In the genomic region with DNA sequence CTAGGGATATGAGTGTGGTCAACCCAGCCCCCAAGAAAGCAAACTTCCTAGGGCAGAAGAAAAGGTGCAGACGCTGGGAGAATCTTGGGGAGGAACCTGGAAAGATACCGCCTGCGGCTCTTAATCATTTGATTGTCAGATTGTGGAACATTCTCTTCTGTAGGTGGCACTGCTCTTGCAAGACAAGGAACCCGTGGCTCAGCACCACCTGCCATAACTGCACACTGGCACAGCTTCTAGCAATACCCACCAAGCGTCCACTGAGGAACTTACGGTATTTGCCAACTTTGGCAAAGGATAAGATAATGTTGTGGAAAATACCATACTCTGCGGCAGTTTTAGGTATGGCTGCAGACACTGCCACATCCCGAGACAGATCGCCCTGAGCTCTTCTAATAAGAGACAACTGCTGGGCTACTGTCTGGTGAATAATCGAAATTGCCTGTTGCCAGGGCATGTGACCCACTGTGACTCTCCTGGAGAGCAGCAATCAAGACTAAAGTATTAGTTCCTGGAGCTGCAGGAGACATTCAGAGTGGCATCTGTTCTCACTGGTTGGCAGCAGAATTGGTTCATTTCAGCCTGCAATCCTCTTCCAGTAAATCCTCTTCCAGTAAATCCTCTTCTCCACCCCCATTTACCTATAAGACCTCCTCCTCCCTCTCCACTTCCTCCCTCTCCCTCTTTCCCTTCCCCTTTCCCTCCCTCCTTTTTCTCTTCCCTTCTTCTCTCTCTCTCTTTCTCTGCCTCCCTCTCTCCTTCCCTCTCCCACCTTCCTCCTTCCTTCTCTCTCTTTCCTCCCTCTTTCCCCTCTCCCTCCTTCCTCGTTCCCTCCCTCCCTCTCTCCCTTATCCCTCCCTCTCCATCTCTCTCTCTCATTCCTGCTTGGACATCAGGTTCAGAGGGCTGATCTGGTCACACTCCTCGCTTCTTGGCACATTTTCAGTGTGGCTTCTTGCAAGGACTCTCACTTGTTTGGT, we compare ENCODE assay signal across 1 cellular context.
TF ChIP-seq lines count a peak whose summit lies in the region.

No MANE protein-coding gene starts in this region.

TF ChIP-seq in HEK293, 187 proteins besides CTCF, POLR2A, EP300 and RAD21 (continued from another document and continues in another):
- TF ChIP-seq TSHZ1 (tag by site-specific recombination; IDR thresholded peaks at IDR 0.05; ENCODE audit: borderline replicate concordance) (no peak), ZNF112 (tag by site-specific recombination; IDR thresholded peaks at IDR 0.05) (no peak), ZNF449 (tag by site-specific recombination; IDR thresholded peaks at IDR 0.05) (no peak), ZNF530 (tag by site-specific recombination; IDR thresholded peaks at IDR 0.05; ENCODE audit: low read depth) (no peak), ZNF157 (tag by site-specific recombination; IDR thresholded peaks at IDR 0.05) (peak; percentile 27; the same call in 1 of the 2 replicates), SALL2 (tag by site-specific recombination; IDR thresholded peaks at IDR 0.05; ENCODE audit: borderline replicate concordance) (no peak), ZNF692 (tag by site-specific recombination; IDR thresholded peaks at IDR 0.05) (no peak), GLI4 (tag by site-specific recombination; IDR thresholded peaks at IDR 0.05) (no peak), ZNF133 (tag by site-specific recombination; IDR thresholded peaks at IDR 0.05) (no peak), ZNF677 (tag by site-specific recombination; IDR thresholded peaks at IDR 0.05) (no peak), ZNF140 (tag by site-specific recombination; IDR thresholded peaks at IDR 0.05) (no peak), ZNF391 (tag by site-specific recombination; IDR thresholded peaks at IDR 0.05; ENCODE audit: borderline replicate concordance, low read depth) (no peak), ZNF639 (tag by site-specific recombination; IDR thresholded peaks at IDR 0.05) (no peak), ZNF596 (tag by site-specific recombination; IDR thresholded peaks at IDR 0.05) (no peak), ZNF626 (tag by site-specific recombination; IDR thresholded peaks at IDR 0.05) (no peak), ZBTB11 (tag by site-specific recombination; conservative IDR thresholded peaks at IDR 0.05; ENCODE audit: low read depth) (no peak), ZNF366 (tag by site-specific recombination; conservative IDR thresholded peaks at IDR 0.05) (peak; percentile 89), PRDM4 (tag by site-specific recombination; IDR thresholded peaks at IDR 0.05) (no peak), ZNF660 (tag by site-specific recombination; IDR thresholded peaks at IDR 0.05) (no peak), ZBTB1 (tag by site-specific recombination; IDR thresholded peaks at IDR 0.05) (no peak), PRDM1 (tag by site-specific recombination; IDR thresholded peaks at IDR 0.05) (peak; percentile 62; the same call in 1 of the 2 replicates)
- TF ChIP-seq, protein P1, sequence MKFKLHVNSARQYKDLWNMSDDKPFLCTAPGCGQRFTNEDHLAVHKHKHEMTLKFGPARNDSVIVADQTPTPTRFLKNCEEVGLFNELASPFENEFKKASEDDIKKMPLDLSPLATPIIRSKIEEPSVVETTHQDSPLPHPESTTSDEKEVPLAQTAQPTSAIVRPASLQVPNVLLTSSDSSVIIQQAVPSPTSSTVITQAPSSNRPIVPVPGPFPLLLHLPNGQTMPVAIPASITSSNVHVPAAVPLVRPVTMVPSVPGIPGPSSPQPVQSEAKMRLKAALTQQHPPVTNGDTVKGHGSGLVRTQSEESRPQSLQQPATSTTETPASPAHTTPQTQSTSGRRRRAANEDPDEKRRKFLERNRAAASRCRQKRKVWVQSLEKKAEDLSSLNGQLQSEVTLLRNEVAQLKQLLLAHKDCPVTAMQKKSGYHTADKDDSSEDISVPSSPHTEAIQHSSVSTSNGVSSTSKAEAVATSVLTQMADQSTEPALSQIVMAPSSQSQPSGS (tag by site-specific recombination; IDR thresholded peaks at IDR 0.05; ENCODE audit: low read depth), result no peak
- TF ChIP-seq, protein P2, sequence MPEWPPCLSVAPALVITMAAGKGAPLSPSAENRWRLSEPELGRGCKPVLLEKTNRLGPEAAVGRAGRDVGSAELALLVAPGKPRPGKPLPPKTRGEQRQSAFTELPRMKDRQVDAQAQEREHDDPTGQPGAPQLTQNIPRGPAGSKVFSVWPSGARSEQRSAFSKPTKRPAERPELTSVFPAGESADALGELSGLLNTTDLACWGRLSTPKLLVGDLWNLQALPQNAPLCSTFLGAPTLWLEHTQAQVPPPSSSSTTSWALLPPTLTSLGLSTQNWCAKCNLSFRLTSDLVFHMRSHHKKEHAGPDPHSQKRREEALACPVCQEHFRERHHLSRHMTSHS (tag by site-specific recombination; IDR thresholded peaks at IDR 0.05), result no peak
- TF ChIP-seq, protein P3, sequence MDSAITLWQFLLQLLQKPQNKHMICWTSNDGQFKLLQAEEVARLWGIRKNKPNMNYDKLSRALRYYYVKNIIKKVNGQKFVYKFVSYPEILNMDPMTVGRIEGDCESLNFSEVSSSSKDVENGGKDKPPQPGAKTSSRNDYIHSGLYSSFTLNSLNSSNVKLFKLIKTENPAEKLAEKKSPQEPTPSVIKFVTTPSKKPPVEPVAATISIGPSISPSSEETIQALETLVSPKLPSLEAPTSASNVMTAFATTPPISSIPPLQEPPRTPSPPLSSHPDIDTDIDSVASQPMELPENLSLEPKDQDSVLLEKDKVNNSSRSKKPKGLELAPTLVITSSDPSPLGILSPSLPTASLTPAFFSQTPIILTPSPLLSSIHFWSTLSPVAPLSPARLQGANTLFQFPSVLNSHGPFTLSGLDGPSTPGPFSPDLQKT (IDR thresholded peaks at IDR 0.05; ENCODE audit: borderline replicate concordance, low read depth, low read length), result no peak
- TF ChIP-seq, protein P4, sequence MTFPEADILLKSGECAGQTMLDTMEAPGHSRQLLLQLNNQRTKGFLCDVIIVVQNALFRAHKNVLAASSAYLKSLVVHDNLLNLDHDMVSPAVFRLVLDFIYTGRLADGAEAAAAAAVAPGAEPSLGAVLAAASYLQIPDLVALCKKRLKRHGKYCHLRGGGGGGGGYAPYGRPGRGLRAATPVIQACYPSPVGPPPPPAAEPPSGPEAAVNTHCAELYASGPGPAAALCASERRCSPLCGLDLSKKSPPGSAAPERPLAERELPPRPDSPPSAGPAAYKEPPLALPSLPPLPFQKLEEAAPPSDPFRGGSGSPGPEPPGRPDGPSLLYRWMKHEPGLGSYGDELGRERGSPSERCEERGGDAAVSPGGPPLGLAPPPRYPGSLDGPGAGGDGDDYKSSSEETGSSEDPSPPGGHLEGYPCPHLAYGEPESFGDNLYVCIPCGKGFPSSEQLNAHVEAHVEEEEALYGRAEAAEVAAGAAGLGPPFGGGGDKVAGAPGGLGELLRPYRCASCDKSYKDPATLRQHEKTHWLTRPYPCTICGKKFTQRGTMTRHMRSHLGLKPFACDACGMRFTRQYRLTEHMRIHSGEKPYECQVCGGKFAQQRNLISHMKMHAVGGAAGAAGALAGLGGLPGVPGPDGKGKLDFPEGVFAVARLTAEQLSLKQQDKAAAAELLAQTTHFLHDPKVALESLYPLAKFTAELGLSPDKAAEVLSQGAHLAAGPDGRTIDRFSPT (tag by site-specific recombination; IDR thresholded peaks at IDR 0.05), result no peak
